17 cellular contexts compared by ENCODE assay signal in the genomic region with DNA sequence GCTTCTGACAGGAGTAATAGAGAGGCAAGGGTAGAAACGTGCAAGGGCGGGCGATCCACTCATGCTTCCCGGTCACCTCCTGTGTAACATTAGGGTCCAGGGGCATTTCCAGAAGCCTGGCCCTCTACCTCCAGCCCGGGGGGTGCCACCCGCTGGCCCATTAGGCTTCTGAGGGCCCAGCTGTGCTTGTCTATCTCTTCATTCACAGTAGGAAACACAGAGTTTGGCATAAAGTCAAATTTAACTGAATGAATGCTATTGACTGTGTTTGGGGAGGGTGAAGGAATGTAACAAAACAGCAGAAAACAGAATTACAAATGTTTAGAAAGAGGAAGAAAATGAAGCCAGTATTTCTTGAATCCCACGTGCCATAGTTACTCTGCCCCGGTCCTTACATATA.
"Had no signal": no experiment of that assay in that cellular context is flagged by ENCODE, and none has a peak within 500 bp of the region (broad histone marks: within the 10 kb centered on the region; RNA-seq: fewer than 3 reads in every experiment).

No MANE protein-coding gene starts in this region.

- H3K27ac Mint-ChIP-seq: dendritic cell treated with granulocyte-macrophage colony-stimulating factor and Interleukin-4, amounts not matched to agents 40 ng/mL and 50 ng/mL, for 4 days; effector memory CD8-positive, alpha-beta T cell; naive B cell had no signal

- H3K4me2 ChIP-seq: smooth muscle cell had no signal

- H3K27ac ChIP-seq: foreskin keratinocyte, heart left ventricle, right atrium auricular region, tibial artery, upper lobe of right lung, vagina had no signal

- H3K36me3 ChIP-seq: heart left ventricle, right atrium auricular region, tibial artery, upper lobe of right lung, vagina had no signal

- H3K9me3 ChIP-seq: upper lobe of right lung had no signal

- H3K27me3 ChIP-seq: heart left ventricle, right atrium auricular region, vagina had no signal

- H3K4me1 ChIP-seq: foreskin keratinocyte, heart left ventricle, right atrium auricular region, tibial artery, upper lobe of right lung, vagina had no signal

- H3K4me1 Mint-ChIP-seq: naive B cell had no signal

- H3K4me3 Mint-ChIP-seq: dendritic cell treated with granulocyte-macrophage colony-stimulating factor and Interleukin-4, amounts not matched to agents 40 ng/mL and 50 ng/mL, for 4 days; effector memory CD8-positive, alpha-beta T cell; naive B cell; nephron had no signal

- DNase-seq: cerebellar nuclear complex; effector memory CD8-positive, alpha-beta T cell; foreskin keratinocyte; heart left ventricle; hippocampal formation; left colon; left ventricle myocardium superior; naive B cell; stimulated activated CD4-positive, alpha-beta T cell treated with anti-CD3 and anti-CD28 coated beads, Interleukin-2, amount 100 ng/mL, for 48 hours; stimulated activated naive CD8-positive, alpha-beta T cell treated with anti-CD3 and anti-CD28 coated beads, Interleukin-15, Interleukin-2, amounts not matched to agents 100 U/mL and 50 U/mL, for 24 hours; tibial artery; upper lobe of right lung had no signal

- H3K4me3 ChIP-seq: heart left ventricle, right atrium auricular region, smooth muscle cell, tibial artery, upper lobe of right lung, vagina had no signal

- ATAC-seq: effector memory CD8-positive, alpha-beta T cell; foreskin keratinocyte; heart left ventricle; left colon; left ventricle myocardium superior; stimulated activated naive CD8-positive, alpha-beta T cell treated with anti-CD3 and anti-CD28 coated beads, Interleukin-15, Interleukin-2, amounts not matched to agents 100 U/mL and 50 U/mL, for 24 hours; upper lobe of right lung had no signal
